ENCODE assay signal across 29 cellular contexts in genomic region chr7:29247232-29247961, GRCh38. TPM values are rescaled to one million over a fixed set of nuclear protein-coding genes. Genes with fewer than 3 reads are reported as not detected.
DNase-seq lines count a peak whose midpoint lies in the region; FAIRE-seq and TF ChIP-seq lines count a peak whose summit lies in the region.
"Had no signal": no experiment of that assay in that cellular context is flagged by ENCODE, and none has a peak within 500 bp of the region (broad histone marks: within the 10 kb centered on the region; RNA-seq: fewer than 3 reads in every experiment).

No MANE protein-coding gene starts in this region.

- no peak for TF ChIP-seq POLR2A in adrenal gland (IDR thresholded peaks at IDR 0.05)

- no peak for FAIRE-seq in small intestine (lab: Jason Lieb, UNC)

- H3K27ac ChIP-seq in adrenal gland (peak overlapping the region in 2 of 5 donors; percentile 35 to 74), layer of hippocampus (ENCODE audit: low read depth, low read length) (peak overlapping the region; percentile 10), substantia nigra (ENCODE audit: low read depth, low read length, poor library complexity, severe bottlenecking) (peak overlapping the region; percentile 10), small intestine (ENCODE audit: low read depth in 1 of 2, low read length in 1 of 2) (no peak overlapping the region)
- H3K27ac ChIP-seq: parathyroid adenoma, PC-9 had no signal

- no peak overlapping the region for H3K4me3 ChIP-seq in adrenal gland
- no peak overlapping the region for H3K4me3 ChIP-seq in small intestine (ENCODE audit: low read depth in 1 of 2, low read length in 2 of 2)
- H3K4me3 ChIP-seq: PC-9, smooth muscle cell, uterus had no signal

- intact Hi-C loops in adrenal gland (cut with DNase I), result no loop called here

- H3K27me3 ChIP-seq in adrenal gland (no peaks in the 10 kb centered on the region), layer of hippocampus (ENCODE audit: control insufficient read depth, insufficient read depth, low read length) (no peaks in the 10 kb centered on the region), small intestine (ENCODE audit: control insufficient read depth in 2 of 2, insufficient read depth in 2 of 2, low read length in 2 of 2) (no peaks in the 10 kb centered on the region)
- H3K27me3 ChIP-seq: BE2C, uterus had no signal

- H3K9me3 ChIP-seq in adrenal gland (replicated peaks in 1 of 3) (no peaks in the 10 kb centered on the region), small intestine (ENCODE audit: control insufficient read depth, low read depth) (no peaks in the 10 kb centered on the region)
- H3K9me3 ChIP-seq: BE2C, uterus had no signal

- TF ChIP-seq CTCF in adrenal gland (IDR thresholded peaks at IDR 0.05), result no peak

- H3K36me3 ChIP-seq in adrenal gland (replicated peaks in 1 of 2), result no peaks in the 10 kb centered on the region
- H3K36me3 ChIP-seq in small intestine (ENCODE audit: control insufficient read depth in 2 of 2, insufficient read depth in 2 of 2, low read length in 2 of 2), result no peaks in the 10 kb centered on the region
- H3K36me3 ChIP-seq: BE2C, uterus had no signal

- H3K4me1 ChIP-seq in adrenal gland (replicated peaks in 1 of 2), result peaks cover 10 to 13% of the 10 kb centered on the region in 2 donors
- peaks cover 2 to 4% of the 10 kb centered on the region in 2 donors for H3K4me1 ChIP-seq in small intestine (ENCODE audit: control insufficient read depth in 2 of 2, insufficient read depth in 1 of 2, low read depth in 1 of 2, low read length in 1 of 2)
- H3K4me1 ChIP-seq: BE2C, parathyroid adenoma, uterus had no signal

- DNase-seq in CD1c-positive myeloid dendritic cell (ENCODE audit: extremely low spot score), result peak; percentile 39
- peak in 4 of 7 donors; percentile 45 to 60 (median 48) for DNase-seq in adrenal gland
- no peak for DNase-seq in substantia nigra (lab: John Stamatoyannopoulos, UW)
- DNase-seq in small intestine, result no peak
- no peak for DNase-seq in anterior cingulate cortex (lab: John Stamatoyannopoulos, UW)
- DNase-seq in MV-4-11 (lab: John Stamatoyannopoulos, UW), result no peak
- DNase-seq: activated CD4-positive, alpha-beta T cell treated with anti-CD3 and anti-CD28 coated beads, Interleukin-2, amount 50 U/mL, for 48 hours; activated naive CD4-positive, alpha-beta T cell; activated T-cell treated with anti-CD3 and anti-CD28 coated beads, Interleukin-2, amount 50 U/mL, for 48 hours; BE2C; COR-L47; DMS53; HCEC 1CT; hippocampal formation; left colon; mesenchymal stem cell; MM.1S; NCI-H1417; NCI-H2227 treated with DMSO at 0.1 percent for 48 hours; NCI-H526 treated with DMSO at 0.1 percent for 48 hours; PC-9; stimulated activated CD4-positive, alpha-beta T cell treated with anti-CD3 and anti-CD28 coated beads, Interleukin-1b, Interleukin-23, amount 100 ng/mL, for 48 hours; stimulated activated naive CD8-positive, alpha-beta T cell treated with anti-CD3 and anti-CD28 coated beads, Interleukin-15, Interleukin-2, amounts not matched to agents 100 U/mL and 50 U/mL, for 24 hours; T-helper 17 cell; uterus had no signal

- 31 to 52% (median 39%) methylated on average over 6 of the region's 6 CpGs for WGBS in adrenal gland, 4 donors
- 79 to 81% (median 80%) methylated on average over 6 of the region's 6 CpGs for WGBS in small intestine, 3 donors

RNA-seq across cellular contexts. Expression of gene CHN2, which starts 52.8 kb away (rescaled TPM):
- 10 to 100 TPM in 5 of 8 donors, 1 to 10 TPM in 3; 2.7 to 20.5 (median 14.0) TPM for total RNA-seq in adrenal gland
- 1 to 10 TPM; 5.2 to 9.5 (median 6.8) TPM for polyA plus RNA-seq in adrenal gland
- polyA plus RNA-seq in small intestine, result 100 to 1,000 TPM in 1 of 3 donors, 10 to 100 TPM in 2; 22.3 to 124 (median 61.3) TPM
- total RNA-seq: G401, PC-9 had no signal

Comparison
In these comparisons a context has a peak if more than half of its experiments do, and no peak if none do; other contexts are left out.
1. DNase-seq: peak in CD1c-positive myeloid dendritic cell (single experiment) and adrenal gland (4 of 7); none in substantia nigra (0 of 49), small intestine (single experiment), anterior cingulate cortex (0 of 58) and MV-4-11 (single experiment).
2. H3K27ac ChIP-seq: peak in layer of hippocampus (single experiment) and substantia nigra (single experiment); none in small intestine (0 of 2).